ENCODE assay signal across 1 cellular context in the genomic region with DNA sequence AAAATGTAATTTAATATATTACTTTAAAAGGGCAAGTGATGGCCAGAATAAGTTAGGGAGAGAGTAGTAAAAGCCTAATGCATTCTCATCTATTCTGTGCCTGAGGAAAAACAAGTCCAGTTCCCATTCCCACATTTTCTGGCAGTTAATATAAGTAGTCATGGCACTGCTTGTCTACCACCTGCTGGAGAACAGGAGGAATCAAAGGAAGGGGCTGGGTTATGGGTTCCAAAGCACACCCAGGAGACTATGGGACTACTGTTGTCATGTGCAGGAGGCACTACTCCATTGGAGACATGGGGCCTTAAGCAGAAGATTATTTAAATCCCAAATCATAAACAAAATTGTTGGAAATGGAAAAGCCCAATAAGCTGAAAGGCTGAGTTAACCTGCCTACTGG.
TF ChIP-seq lines count a peak whose summit lies in the region.

No MANE protein-coding gene starts in this region.

TF ChIP-seq in WTC11, 78 proteins besides CTCF, POLR2A, EP300 and RAD21 (continued from another document):
- no peak for TF ChIP-seq ZNF532 (CRISPR knock-in tag; IDR thresholded peaks at IDR 0.05; ENCODE audit: borderline replicate concordance)
- TF ChIP-seq FOXP1 (CRISPR knock-in tag; IDR thresholded peaks at IDR 0.05; ENCODE audit: borderline replicate concordance) = no peak
- no peak for TF ChIP-seq IRF2 (CRISPR knock-in tag; IDR thresholded peaks at IDR 0.05; ENCODE audit: borderline replicate concordance, low read depth)
- no peak for TF ChIP-seq JUN (CRISPR knock-in tag; IDR thresholded peaks at IDR 0.05)
